10 cellular contexts compared by ENCODE assay signal in genomic region chr1:120913651-120914389, GRCh38. TPM values are rescaled to one million over a fixed set of nuclear protein-coding genes. Genes with fewer than 3 reads are reported as not detected.
A peak's percentile ranks its signal among the peaks of the same experiment; 100 is the strongest.
DNase-seq lines count a peak whose midpoint lies in the region; ATAC-seq and TF ChIP-seq lines count a peak whose summit lies in the region.
"Not testable (repeated sequence)": the region's sequence is repeated elsewhere in the genome, so short reads cannot be mapped to it uniquely, and the experiment has no call there.
"Had no signal": no experiment of that assay in that cellular context is flagged by ENCODE, and none has a peak within 500 bp of the region (broad histone marks: within the 10 kb centered on the region; RNA-seq: fewer than 3 reads in every experiment).

No MANE protein-coding gene starts in this region.

- not testable (repeated sequence) for H3K36me3 Mint-ChIP-seq in brain; osteocyte (ENCODE audit: unreplicated experiment)

- not testable (repeated sequence) for H3K79me1 ChIP-seq in IMR-90 (ENCODE audit: low read depth in 1 of 2, low read length in 2 of 2)

- not testable (repeated sequence) for H3K14ac ChIP-seq in IMR-90 (replicated peaks; ENCODE audit: low read depth, low read length)

- not testable (repeated sequence) for H3K23ac ChIP-seq in IMR-90 (ENCODE audit: low read depth, low read length)

- no CpG with 5 or more reads among the region's 65 CpGs for WGBS in IMR-90 (ENCODE audit: extremely low coverage in 2 of 2, insufficient read length in 1 of 2), 2 experiments
- 3% methylated on average over 19 of the region's 65 CpGs for WGBS in hepatocyte (ENCODE audit: low lambda C conversion rate, missing lambda C conversion rate)

- H3K4ac ChIP-seq in IMR-90 (ENCODE audit: low read depth, low read length): not testable (repeated sequence)

- not testable (repeated sequence) for H3K27ac Mint-ChIP-seq in brain
- H3K27ac Mint-ChIP-seq in osteocyte (ENCODE audit: unreplicated experiment): peak overlapping the region; percentile 84

- TF ChIP-seq CTCF in IMR-90 (conservative IDR thresholded peaks at IDR 0.05; ENCODE audit: low read depth, low read length); brain (conservative IDR thresholded peaks at IDR 0.05); hepatocyte (IDR thresholded peaks at IDR 0.05; ENCODE audit: poor library complexity); osteocyte (IDR thresholded peaks at IDR 0.05): not testable (repeated sequence)

- H3K9me2 ChIP-seq in hepatocyte (replicated peaks; ENCODE audit: insufficient read depth): not testable (repeated sequence)

- not testable (repeated sequence) for H2BK20ac ChIP-seq in IMR-90 (ENCODE audit: low read depth, low read length)

- not testable (repeated sequence) for TF ChIP-seq POLR2A in IMR-90 (IDR thresholded peaks at IDR 0.05; ENCODE audit: low read depth, low read length)

- H3K9me1 ChIP-seq in IMR-90 (ENCODE audit: insufficient read depth, low read length): not testable (repeated sequence)

- TF ChIP-seq RAD21 in IMR-90 (IDR thresholded peaks at IDR 0.05; ENCODE audit: low read length): not testable (repeated sequence)

- H3K4me3 ChIP-seq in BLaER1 (peak overlapping the region; percentile 60), IMR-90 (ENCODE audit: insufficient read depth, low read depth, low read length) (peak overlapping the region; percentile 46), SJSA1 (peak overlapping the region; percentile 32), hepatocyte (peak overlapping the region; percentile 45)

- H3K56ac ChIP-seq in IMR-90 (ENCODE audit: extremely low read depth, insufficient read depth, low read length): not testable (repeated sequence)

- H3K4me2 ChIP-seq in BLaER1; IMR-90 (ENCODE audit: low read depth, low read length): not testable (repeated sequence)
- H3K4me2 ChIP-seq in hepatocyte: peak overlapping the region; percentile 72

- intact Hi-C loops in IMR-90 (cut with micrococcal nuclease): not testable (repeated sequence)

- H2BK5ac ChIP-seq in IMR-90 (ENCODE audit: low read depth, low read length, poor library complexity, severe bottlenecking): not testable (repeated sequence)

- not testable (repeated sequence) for H2AFZ ChIP-seq in IMR-90 (replicated peaks; ENCODE audit: low read length, poor library complexity)
- H2AFZ ChIP-seq in hepatocyte: peak overlapping the region; percentile 63

- ATAC-seq in IMR-90 (ENCODE audit: low read depth): not testable (repeated sequence)

- H3K9ac ChIP-seq in BLaER1; IMR-90 (ENCODE audit: low read depth, low read length): not testable (repeated sequence)

- not testable (repeated sequence) for H2BK120ac ChIP-seq in IMR-90 (ENCODE audit: low read depth, low read length)

- dilution Hi-C loops in IMR-90 (cut with HindIII; ENCODE audit: low sequenced_read_pairs, unreplicated experiment): not testable (repeated sequence)

- H3K4me1 Mint-ChIP-seq in brain; osteocyte (ENCODE audit: unreplicated experiment): not testable (repeated sequence)

- not testable (repeated sequence) for BruUV-seq in IMR-90 (replicated peaks; lab: Mats Ljungman, UMichigan)

- not testable (repeated sequence) for H4K91ac ChIP-seq in IMR-90 (ENCODE audit: insufficient read depth, low read depth, low read length)

- H4K20me1 ChIP-seq in BLaER1; IMR-90 (ENCODE audit: insufficient read depth, low read length); hepatocyte (ENCODE audit: insufficient read depth, poor library complexity, severe bottlenecking): not testable (repeated sequence)

- H3K4me1 ChIP-seq in BLaER1; IMR-90 (ENCODE audit: control insufficient read depth, insufficient read depth, low read length); SJSA1 (replicated peaks); hepatocyte (ENCODE audit: insufficient read depth): not testable (repeated sequence)

- not testable (repeated sequence) for H3K79me2 ChIP-seq in hepatocyte

- H3K27ac ChIP-seq in BLaER1; IMR-90 (ENCODE audit: insufficient read depth, low read length); SJSA1: not testable (repeated sequence)
- H3K27ac ChIP-seq in hepatocyte: peak overlapping the region; percentile 95

- POLR2A ChIA-PET in IMR-90 (lab: Charles Lee; ENCODE audit: unreplicated experiment): not testable (repeated sequence)

- not testable (repeated sequence) for H4K5ac ChIP-seq in IMR-90 (ENCODE audit: low read depth, low read length)

- H3K36me3 ChIP-seq in BLaER1; IMR-90 (ENCODE audit: control insufficient read depth, insufficient read depth, low read length); SJSA1; hepatocyte (replicated peaks; ENCODE audit: insufficient read depth, low read depth): not testable (repeated sequence)

- H3K9me3 ChIP-seq in BLaER1; IMR-90 (ENCODE audit: control insufficient read depth, insufficient read depth, low read length); SJSA1 (replicated peaks); hepatocyte (ENCODE audit: low read depth): not testable (repeated sequence)

- not testable (repeated sequence) for H2AK9ac ChIP-seq in IMR-90 (replicated peaks; ENCODE audit: low read depth, low read length, poor library complexity)

- H3K4me3 Mint-ChIP-seq in brain (peak overlapping the region; percentile 71 to 86 (median 81)), osteocyte (ENCODE audit: unreplicated experiment) (peak overlapping the region; percentile 74)

- not testable (repeated sequence) for H3K9me3 Mint-ChIP-seq in brain; osteocyte (ENCODE audit: unreplicated experiment)

- not testable (repeated sequence) for H3K27me3 Mint-ChIP-seq in brain; osteocyte (ENCODE audit: unreplicated experiment)

- H4K8ac ChIP-seq in IMR-90 (ENCODE audit: low read depth in 2 of 2, low read length in 2 of 2): not testable (repeated sequence)

- not testable (repeated sequence) for H3K27me3 ChIP-seq in BLaER1; IMR-90 (ENCODE audit: control insufficient read depth, insufficient read depth, low read length); SJSA1 (replicated peaks); hepatocyte

- H2AK5ac ChIP-seq in IMR-90 (ENCODE audit: low read depth, low read length): not testable (repeated sequence)

- CTCF ChIA-PET in IMR-90 (lab: Yijun Ruan, JAX): not testable (repeated sequence)

- in situ Hi-C loops in IMR-90 (cut with MboI; ENCODE audit: low sequenced_read_pairs): not testable (repeated sequence)

- H3K18ac ChIP-seq in IMR-90 (ENCODE audit: low read depth, low read length): not testable (repeated sequence)

- not testable (repeated sequence) for H2BK15ac ChIP-seq in IMR-90 (ENCODE audit: low read depth, low read length)

- DNase-seq in IMR-90: peak; percentile 0
- DNase-seq in SJSA1 (ENCODE audit: low read depth in 1 of 2, low spot score in 2 of 2): peak; percentile 2 to 47
- peak; percentile 11 to 39 (median 31) for DNase-seq in activated CD8-positive, alpha-beta memory T cell treated with anti-CD3 and anti-CD28 coated beads for 48 hours (ENCODE audit: low read depth in 2 of 3, low spot score in 2 of 3)
- DNase-seq in hepatocyte (ENCODE audit: low spot score): peak; percentile 55
- peak; percentile 85 for DNase-seq in osteocyte (ENCODE audit: extremely low spot score, unreplicated experiment)
- DNase-seq in stimulated activated CD8-positive, alpha-beta memory T cell treated with anti-CD3 and anti-CD28 coated beads, Interleukin-12 subunit alpha, Interleukin-12 subunit beta, amount 100 ng/mL, for 4 hours (ENCODE audit: low read depth): peak; percentile 43

RNA-seq across cellular contexts. Expression of gene PPIAL4A, which starts 24.2 kb away (rescaled TPM):
- total RNA-seq in IMR-90 (2012; rRNA removed): not detected in 2 replicates
- not detected in 2 replicates for polyA plus RNA-seq in IMR-90 (2012; rRNA removed)
- polyA plus RNA-seq in IMR-90 (2012; cell fraction: cytosol; rRNA removed): not detected in 2 replicates
- polyA plus RNA-seq in IMR-90 (2012; cell fraction: nucleus; rRNA removed; ENCODE audit: low replicate concordance): not detected in 2 replicates
- not detected in 2 replicates for total RNA-seq in SJSA1 (2014; rRNA removed; shearing (Covaris generic))
- not detected for polyA plus RNA-seq in brain (ENCODE audit: insufficient read depth, low read depth, low replicate concordance)
- not detected in 2 replicates for total RNA-seq in hepatocyte
- polyA plus RNA-seq in hepatocyte: not detected in 2 replicates
- not detected in 2 replicates for total RNA-seq in osteocyte
- total RNA-seq: esophagus muscularis mucosa, right atrium auricular region had no signal

Comparison
In these comparisons a context has a peak if more than half of its experiments do, and no peak if none do; other contexts are left out.
1. DNase-seq: peak in every context shown above with its lines; median percentile 85 in osteocyte; 55 in hepatocyte; 43 in stimulated activated CD8-positive, alpha-beta memory T cell treated with anti-CD3 and anti-CD28 coated beads, Interleukin-12 subunit alpha, Interleukin-12 subunit beta, amount 100 ng/mL, for 4 hours; 31 in activated CD8-positive, alpha-beta memory T cell treated with anti-CD3 and anti-CD28 coated beads for 48 hours; 24 in SJSA1; 0 in IMR-90.